11 cellular contexts compared by ENCODE assay signal in the genomic region with DNA sequence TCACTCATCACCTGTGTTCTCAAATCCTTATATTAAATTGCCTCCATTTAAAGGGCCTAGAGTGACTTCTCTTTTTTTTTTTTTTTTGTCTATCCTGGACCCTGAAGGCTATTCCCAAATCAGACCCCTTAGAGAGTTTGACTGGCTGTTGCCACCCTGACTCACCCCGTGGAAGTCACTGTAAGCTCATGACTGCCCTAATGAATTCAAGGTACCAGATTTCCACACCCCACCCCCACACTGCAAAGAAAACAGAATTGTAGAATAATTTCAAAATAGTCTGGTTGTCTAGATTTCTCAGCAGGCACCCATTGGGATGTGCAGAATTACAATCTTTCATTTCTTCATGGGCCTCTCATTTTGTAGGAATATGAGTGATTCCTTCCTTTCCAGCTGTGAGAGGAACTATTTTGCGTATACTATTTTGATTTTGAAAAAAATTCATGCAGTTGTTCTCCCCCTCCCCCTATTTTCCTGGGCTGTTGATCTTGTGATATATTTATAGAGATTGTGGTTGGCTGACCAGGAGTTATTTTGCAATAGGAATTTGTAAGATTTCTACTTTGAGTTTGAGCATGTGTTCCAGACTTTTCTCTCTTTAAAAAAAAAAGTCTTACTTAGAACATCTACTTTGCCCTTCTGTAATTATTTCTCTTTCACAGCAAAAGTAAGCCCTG.
DNase-seq lines count a peak whose midpoint lies in the region; ATAC-seq and TF ChIP-seq lines count a peak whose summit lies in the region.
"Had no signal": no experiment of that assay in that cellular context is flagged by ENCODE, and none has a peak within 500 bp of the region (broad histone marks: within the 10 kb centered on the region; RNA-seq: fewer than 3 reads in every experiment).

No MANE protein-coding gene starts in this region.

- ATAC-seq in omental fat pad (ENCODE audit: low FRiP score) (peak; percentile 40), GM18861 (IDR thresholded peaks at IDR 0.05; ENCODE audit: unreplicated experiment) (no peak), GM21447 (IDR thresholded peaks at IDR 0.05; ENCODE audit: unreplicated experiment) (no peak)
- ATAC-seq: activated T-helper 17 cell treated with anti-CD3 and anti-CD28 coated beads, Interleukin-2, amount 50 U/mL, for 72 hours had no signal

- H3K4me3 ChIP-seq in AG10803 (ENCODE audit: low read length), result no peak overlapping the region

- DNase-seq in AG10803 (ENCODE audit: low read depth), result peak; percentile 89
- peak; percentile 64 for DNase-seq in NOMO-1 treated with DMSO at 0.1 percent for 48 hours (lab: John Stamatoyannopoulos, UW; ENCODE audit: unreplicated experiment)
- DNase-seq in fibroblast of gingiva (ENCODE audit: low read depth), result peak; percentile 79
- DNase-seq in omental fat pad (ENCODE audit: low spot score), result no peak
- no peak for DNase-seq in activated CD4-positive, alpha-beta T cell treated with anti-CD3 and anti-CD28 coated beads for 4 hours
- DNase-seq in NK-92 treated with Interleukin-12 subunit alpha and Interleukin-12 subunit beta, amount 100 ng/mL, for 24 hours (lab: John Stamatoyannopoulos, UW), result no peak
- DNase-seq: Caco-2, retina had no signal

- TF ChIP-seq CTCF in AG10803 (conservative IDR thresholded peaks at IDR 0.05; ENCODE audit: low read length) (no peak), omental fat pad (IDR thresholded peaks at IDR 0.05) (no peak)

Comparison
In these comparisons a context has a peak if more than half of its experiments do, and no peak if none do; other contexts are left out.
1. DNase-seq: peak in AG10803 (single experiment), NOMO-1 treated with DMSO at 0.1 percent for 48 hours (single experiment) and fibroblast of gingiva (single experiment); none in omental fat pad (single experiment), activated CD4-positive, alpha-beta T cell treated with anti-CD3 and anti-CD28 coated beads for 4 hours (0 of 2) and NK-92 treated with Interleukin-12 subunit alpha and Interleukin-12 subunit beta, amount 100 ng/mL, for 24 hours (single experiment).